ENCODE assay signal across 8 cellular contexts in genomic region chr12:55965941-55966407, GRCh38. TPM values are rescaled to one million over a fixed set of nuclear protein-coding genes. Genes with fewer than 3 reads are reported as not detected.
DNase-seq lines count a peak whose midpoint lies in the region; ATAC-seq and TF ChIP-seq lines count a peak whose summit lies in the region.

TSS of gene PMEL (minus strand) at chr12:55966042. CDS start at chr12:55966011, 31 bp downstream.

- H3K4me3 ChIP-seq in left ventricle myocardium inferior (peak within 1 kb of the TSS; percentile 95), skeletal muscle cell (ENCODE audit: low read depth, low read length) (peak within 1 kb of the TSS; percentile 90)

- no peaks in the 10 kb centered on the region for H3K27me3 Mint-ChIP-seq in activated T-cell treated with anti-CD3 and anti-CD28 coated beads, Interleukin-2, amount 50 U/mL, for 72 hours (ENCODE audit: low read depth)
- H3K27me3 Mint-ChIP-seq in activated CD8-positive, alpha-beta T cell treated with anti-CD3 and anti-CD28 coated beads, Interleukin-2, amount 10 ng/mL, durations not matched to agents 7 days and 5 days (ENCODE audit: low read depth): no peaks in the 10 kb centered on the region

- H3K27ac Mint-ChIP-seq in activated T-cell treated with anti-CD3 and anti-CD28 coated beads, Interleukin-2, amount 50 U/mL, for 72 hours: peak within 1 kb of the TSS; percentile 82
- H3K27ac Mint-ChIP-seq in activated CD8-positive, alpha-beta T cell treated with anti-CD3 and anti-CD28 coated beads, Interleukin-2, amount 10 ng/mL, durations not matched to agents 7 days and 5 days: peak within 1 kb of the TSS; percentile 91

- intact Hi-C loops in left ventricle myocardium inferior (cut with micrococcal nuclease): no loop called here
- intact Hi-C loops in posterior cingulate gyrus (cut with DNase I): no loop called here

- POLR2A ChIA-PET in activated CD8-positive, alpha-beta T cell treated with anti-CD3 and anti-CD28 coated beads, Interleukin-2, amount 10 ng/mL, durations not matched to agents 7 days and 5 days (lab: Charles Lee): interaction anchor here (1.0 kb wide), 1 partner anchor 10 kb away, joined by 3 read pairs; no protein-coding TSS in a partner anchor

- no peak for TF ChIP-seq CTCF in left ventricle myocardium inferior (IDR thresholded peaks at IDR 0.05; ENCODE audit: borderline replicate concordance)

- H3K4me3 Mint-ChIP-seq in activated T-cell treated with anti-CD3 and anti-CD28 coated beads, Interleukin-2, amount 50 U/mL, for 72 hours: peak within 1 kb of the TSS; percentile 99 to 100
- H3K4me3 Mint-ChIP-seq in activated CD8-positive, alpha-beta T cell treated with anti-CD3 and anti-CD28 coated beads, Interleukin-2, amount 10 ng/mL, durations not matched to agents 7 days and 5 days: peak within 1 kb of the TSS; percentile 97

- no peak for TF ChIP-seq POLR2A in erythroblast (IDR thresholded peaks at IDR 0.05; ENCODE audit: low read length)

- H3K36me3 ChIP-seq in left ventricle myocardium inferior: no peaks in the 10 kb centered on the region

- DNase-seq in activated T-cell treated with anti-CD3 and anti-CD28 coated beads, Interleukin-2, amount 50 U/mL, for 72 hours: no peak
- DNase-seq in activated T-cell treated with anti-CD3 and anti-CD28 coated beads, Interleukin-2, amount 50 U/mL, for 48 hours: no peak
- DNase-seq in activated CD8-positive, alpha-beta T cell treated with anti-CD3 and anti-CD28 coated beads, Interleukin-2, amount 10 ng/mL, durations not matched to agents 7 days and 5 days: no peak
- DNase-seq in left ventricle myocardium inferior: no peak
- no peak for DNase-seq in skeletal muscle cell (ENCODE audit: low read depth)
- DNase-seq in posterior cingulate gyrus: no peak
- DNase-seq in erythroblast (lab: John Stamatoyannopoulos, UW): no peak
- DNase-seq in NCI-H2029 (lab: John Stamatoyannopoulos, UW): no peak

- H3K27me3 ChIP-seq in left ventricle myocardium inferior (ENCODE audit: low read depth): no peaks in the 10 kb centered on the region

- peak within 1 kb of the TSS; percentile 86 for H3K27ac ChIP-seq in left ventricle myocardium inferior (replicated peaks)

- CTCF ChIA-PET in activated CD8-positive, alpha-beta T cell treated with anti-CD3 and anti-CD28 coated beads, Interleukin-2, amount 10 ng/mL, durations not matched to agents 7 days and 5 days (lab: Charles Lee): no interaction called here

- peaks cover 21% of the 10 kb centered on the region for H3K4me1 ChIP-seq in left ventricle myocardium inferior

- ATAC-seq in activated T-cell treated with anti-CD3 and anti-CD28 coated beads, Interleukin-2, amount 50 U/mL, for 72 hours (replicated peaks in 1 of 2): no peak
- ATAC-seq in activated CD8-positive, alpha-beta T cell treated with anti-CD3 and anti-CD28 coated beads, Interleukin-2, amount 10 ng/mL, durations not matched to agents 7 days and 5 days: no peak

- peaks cover 37% of the 10 kb centered on the region for H3K4me1 Mint-ChIP-seq in activated T-cell treated with anti-CD3 and anti-CD28 coated beads, Interleukin-2, amount 50 U/mL, for 72 hours (ENCODE audit: low read depth)
- peaks cover 32% of the 10 kb centered on the region for H3K4me1 Mint-ChIP-seq in activated CD8-positive, alpha-beta T cell treated with anti-CD3 and anti-CD28 coated beads, Interleukin-2, amount 10 ng/mL, durations not matched to agents 7 days and 5 days (ENCODE audit: low read depth)

- H3K36me3 Mint-ChIP-seq in activated T-cell treated with anti-CD3 and anti-CD28 coated beads, Interleukin-2, amount 50 U/mL, for 72 hours (ENCODE audit: insufficient read depth in 2 of 2): peaks cover 11 to 12% of the 10 kb centered on the region in 2 donors
- peaks cover 25% of the 10 kb centered on the region for H3K36me3 Mint-ChIP-seq in activated CD8-positive, alpha-beta T cell treated with anti-CD3 and anti-CD28 coated beads, Interleukin-2, amount 10 ng/mL, durations not matched to agents 7 days and 5 days (ENCODE audit: low read depth)

- H3K9me3 Mint-ChIP-seq in activated T-cell treated with anti-CD3 and anti-CD28 coated beads, Interleukin-2, amount 50 U/mL, for 72 hours: no peaks in the 10 kb centered on the region
- H3K9me3 Mint-ChIP-seq in activated CD8-positive, alpha-beta T cell treated with anti-CD3 and anti-CD28 coated beads, Interleukin-2, amount 10 ng/mL, durations not matched to agents 7 days and 5 days (ENCODE audit: insufficient read depth): no peaks in the 10 kb centered on the region

- no peaks in the 10 kb centered on the region for H3K9me3 ChIP-seq in left ventricle myocardium inferior (replicated peaks)

RNA-seq across cellular contexts. Expression of gene PMEL, which starts in this region (rescaled TPM):
- 1 to 10 TPM in 1 of 2 donors, under 1 TPM in 1; 1.00 to 1.9 TPM for total RNA-seq in activated T-cell treated with anti-CD3 and anti-CD28 coated beads, Interleukin-2, amount 50 U/mL, for 72 hours
- total RNA-seq in activated CD8-positive, alpha-beta T cell treated with anti-CD3 and anti-CD28 coated beads, Interleukin-2, amount 10 ng/mL, durations not matched to agents 7 days and 5 days: under 1 TPM; 0.10 to 0.55 TPM
- 0.16 TPM for total RNA-seq in left ventricle myocardium inferior
